Comparison of ENCODE assay signal across 1 cellular context in the genomic region with DNA sequence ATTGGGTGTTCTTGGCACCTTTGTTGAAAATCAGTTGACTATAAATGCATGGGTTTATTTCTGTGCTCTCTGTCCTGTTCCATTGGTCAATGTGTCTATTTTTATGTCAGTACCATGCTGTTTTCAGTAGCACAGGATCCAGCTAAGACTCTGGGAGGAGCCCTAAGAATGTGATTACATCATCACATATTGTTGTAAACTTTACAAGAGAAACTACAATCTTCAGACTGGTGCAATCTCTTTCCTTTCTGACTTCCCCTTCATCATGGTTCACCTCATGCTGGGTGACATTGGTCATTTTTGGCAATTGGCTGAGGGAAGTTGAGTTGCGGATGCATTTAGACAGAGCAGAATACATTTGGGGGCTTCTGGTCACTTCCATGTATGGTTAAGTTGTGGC.
TF ChIP-seq lines count a peak whose summit lies in the region.

No MANE protein-coding gene starts in this region.

TF ChIP-seq in GM23338, 12 proteins besides CTCF, POLR2A, EP300 and RAD21 (continued from another document):
- TF ChIP-seq, protein P1, sequence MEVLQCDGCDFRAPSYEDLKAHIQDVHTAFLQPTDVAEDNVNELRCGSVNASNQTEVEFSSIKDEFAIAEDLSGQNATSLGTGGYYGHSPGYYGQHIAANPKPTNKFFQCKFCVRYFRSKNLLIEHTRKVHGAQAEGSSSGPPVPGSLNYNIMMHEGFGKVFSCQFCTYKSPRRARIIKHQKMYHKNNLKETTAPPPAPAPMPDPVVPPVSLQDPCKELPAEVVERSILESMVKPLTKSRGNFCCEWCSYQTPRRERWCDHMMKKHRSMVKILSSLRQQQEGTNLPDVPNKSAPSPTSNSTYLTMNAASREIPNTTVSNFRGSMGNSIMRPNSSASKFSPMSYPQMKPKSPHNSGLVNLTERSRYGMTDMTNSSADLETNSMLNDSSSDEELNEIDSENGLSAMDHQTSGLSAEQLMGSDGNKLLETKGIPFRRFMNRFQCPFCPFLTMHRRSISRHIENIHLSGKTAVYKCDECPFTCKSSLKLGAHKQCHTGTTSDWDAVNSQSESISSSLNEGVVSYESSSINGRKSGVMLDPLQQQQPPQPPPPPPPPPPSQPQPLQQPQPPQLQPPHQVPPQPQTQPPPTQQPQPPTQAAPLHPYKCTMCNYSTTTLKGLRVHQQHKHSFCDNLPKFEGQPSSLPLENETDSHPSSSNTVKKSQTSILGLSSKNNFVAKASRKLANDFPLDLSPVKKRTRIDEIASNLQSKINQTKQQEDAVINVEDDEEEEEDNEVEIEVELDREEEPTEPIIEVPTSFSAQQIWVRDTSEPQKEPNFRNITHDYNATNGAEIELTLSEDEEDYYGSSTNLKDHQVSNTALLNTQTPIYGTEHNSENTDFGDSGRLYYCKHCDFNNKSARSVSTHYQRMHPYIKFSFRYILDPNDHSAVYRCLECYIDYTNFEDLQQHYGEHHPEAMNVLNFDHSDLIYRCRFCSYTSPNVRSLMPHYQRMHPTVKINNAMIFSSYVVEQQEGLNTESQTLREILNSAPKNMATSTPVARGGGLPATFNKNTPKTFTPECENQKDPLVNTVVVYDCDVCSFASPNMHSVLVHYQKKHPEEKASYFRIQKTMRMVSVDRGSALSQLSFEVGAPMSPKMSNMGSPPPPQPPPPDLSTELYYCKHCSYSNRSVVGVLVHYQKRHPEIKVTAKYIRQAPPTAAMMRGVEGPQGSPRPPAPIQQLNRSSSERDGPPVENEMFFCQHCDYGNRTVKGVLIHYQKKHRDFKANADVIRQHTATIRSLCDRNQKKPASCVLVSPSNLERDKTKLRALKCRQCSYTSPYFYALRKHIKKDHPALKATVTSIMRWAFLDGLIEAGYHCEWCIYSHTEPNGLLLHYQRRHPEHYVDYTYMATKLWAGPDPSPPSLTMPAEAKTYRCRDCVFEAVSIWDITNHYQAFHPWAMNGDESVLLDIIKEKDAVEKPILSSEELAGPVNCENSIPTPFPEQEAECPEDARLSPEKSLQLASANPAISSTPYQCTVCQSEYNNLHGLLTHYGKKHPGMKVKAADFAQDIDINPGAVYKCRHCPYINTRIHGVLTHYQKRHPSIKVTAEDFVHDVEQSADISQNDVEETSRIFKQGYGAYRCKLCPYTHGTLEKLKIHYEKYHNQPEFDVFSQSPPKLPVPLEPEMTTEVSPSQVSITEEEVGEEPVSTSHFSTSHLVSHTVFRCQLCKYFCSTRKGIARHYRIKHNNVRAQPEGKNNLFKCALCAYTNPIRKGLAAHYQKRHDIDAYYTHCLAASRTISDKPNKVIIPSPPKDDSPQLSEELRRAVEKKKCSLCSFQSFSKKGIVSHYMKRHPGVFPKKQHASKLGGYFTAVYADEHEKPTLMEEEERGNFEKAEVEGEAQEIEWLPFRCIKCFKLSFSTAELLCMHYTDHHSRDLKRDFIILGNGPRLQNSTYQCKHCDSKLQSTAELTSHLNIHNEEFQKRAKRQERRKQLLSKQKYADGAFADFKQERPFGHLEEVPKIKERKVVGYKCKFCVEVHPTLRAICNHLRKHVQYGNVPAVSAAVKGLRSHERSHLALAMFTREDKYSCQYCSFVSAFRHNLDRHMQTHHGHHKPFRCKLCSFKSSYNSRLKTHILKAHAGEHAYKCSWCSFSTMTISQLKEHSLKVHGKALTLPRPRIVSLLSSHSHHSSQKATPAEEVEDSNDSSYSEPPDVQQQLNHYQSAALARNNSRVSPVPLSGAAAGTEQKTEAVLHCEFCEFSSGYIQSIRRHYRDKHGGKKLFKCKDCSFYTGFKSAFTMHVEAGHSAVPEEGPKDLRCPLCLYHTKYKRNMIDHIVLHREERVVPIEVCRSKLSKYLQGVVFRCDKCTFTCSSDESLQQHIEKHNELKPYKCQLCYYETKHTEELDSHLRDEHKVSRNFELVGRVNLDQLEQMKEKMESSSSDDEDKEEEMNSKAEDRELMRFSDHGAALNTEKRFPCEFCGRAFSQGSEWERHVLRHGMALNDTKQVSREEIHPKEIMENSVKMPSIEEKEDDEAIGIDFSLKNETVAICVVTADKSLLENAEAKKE (CRISPR knock-in tag; IDR thresholded peaks at IDR 0.05), result no peak
- TF ChIP-seq EZH2 (IDR thresholded peaks at IDR 0.05; ENCODE audit: low read depth, unreplicated experiment) (no peak), NANOG (IDR thresholded peaks at IDR 0.05; ENCODE audit: borderline replicate concordance) (no peak), JUNB (IDR thresholded peaks at IDR 0.05; ENCODE audit: unreplicated experiment) (no peak), POLR2AphosphoS5 (IDR thresholded peaks at IDR 0.05; ENCODE audit: low read depth) (no peak)
- TF ChIP-seq, protein P2, sequence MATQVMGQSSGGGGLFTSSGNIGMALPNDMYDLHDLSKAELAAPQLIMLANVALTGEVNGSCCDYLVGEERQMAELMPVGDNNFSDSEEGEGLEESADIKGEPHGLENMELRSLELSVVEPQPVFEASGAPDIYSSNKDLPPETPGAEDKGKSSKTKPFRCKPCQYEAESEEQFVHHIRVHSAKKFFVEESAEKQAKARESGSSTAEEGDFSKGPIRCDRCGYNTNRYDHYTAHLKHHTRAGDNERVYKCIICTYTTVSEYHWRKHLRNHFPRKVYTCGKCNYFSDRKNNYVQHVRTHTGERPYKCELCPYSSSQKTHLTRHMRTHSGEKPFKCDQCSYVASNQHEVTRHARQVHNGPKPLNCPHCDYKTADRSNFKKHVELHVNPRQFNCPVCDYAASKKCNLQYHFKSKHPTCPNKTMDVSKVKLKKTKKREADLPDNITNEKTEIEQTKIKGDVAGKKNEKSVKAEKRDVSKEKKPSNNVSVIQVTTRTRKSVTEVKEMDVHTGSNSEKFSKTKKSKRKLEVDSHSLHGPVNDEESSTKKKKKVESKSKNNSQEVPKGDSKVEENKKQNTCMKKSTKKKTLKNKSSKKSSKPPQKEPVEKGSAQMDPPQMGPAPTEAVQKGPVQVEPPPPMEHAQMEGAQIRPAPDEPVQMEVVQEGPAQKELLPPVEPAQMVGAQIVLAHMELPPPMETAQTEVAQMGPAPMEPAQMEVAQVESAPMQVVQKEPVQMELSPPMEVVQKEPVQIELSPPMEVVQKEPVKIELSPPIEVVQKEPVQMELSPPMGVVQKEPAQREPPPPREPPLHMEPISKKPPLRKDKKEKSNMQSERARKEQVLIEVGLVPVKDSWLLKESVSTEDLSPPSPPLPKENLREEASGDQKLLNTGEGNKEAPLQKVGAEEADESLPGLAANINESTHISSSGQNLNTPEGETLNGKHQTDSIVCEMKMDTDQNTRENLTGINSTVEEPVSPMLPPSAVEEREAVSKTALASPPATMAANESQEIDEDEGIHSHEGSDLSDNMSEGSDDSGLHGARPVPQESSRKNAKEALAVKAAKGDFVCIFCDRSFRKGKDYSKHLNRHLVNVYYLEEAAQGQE (IDR thresholded peaks at IDR 0.05; ENCODE audit: unreplicated experiment), result no peak
